ENCODE assay signal across 1 cellular context in genomic region chr21:15061747-15062146, GRCh38.
TF ChIP-seq lines count a peak whose summit lies in the region.

No MANE protein-coding gene starts in this region.

TF ChIP-seq in endothelial cell of umbilical vein, 7 proteins besides CTCF, POLR2A, EP300 and RAD21 (continued from another document):
- TF ChIP-seq MYC (IDR thresholded peaks at IDR 0.05; ENCODE audit: low read depth, low read length) (no peak), GATA2 (IDR thresholded peaks at IDR 0.05; ENCODE audit: insufficient read depth, insufficient read length, low read depth, low read length) (no peak)
